In the genomic region with DNA sequence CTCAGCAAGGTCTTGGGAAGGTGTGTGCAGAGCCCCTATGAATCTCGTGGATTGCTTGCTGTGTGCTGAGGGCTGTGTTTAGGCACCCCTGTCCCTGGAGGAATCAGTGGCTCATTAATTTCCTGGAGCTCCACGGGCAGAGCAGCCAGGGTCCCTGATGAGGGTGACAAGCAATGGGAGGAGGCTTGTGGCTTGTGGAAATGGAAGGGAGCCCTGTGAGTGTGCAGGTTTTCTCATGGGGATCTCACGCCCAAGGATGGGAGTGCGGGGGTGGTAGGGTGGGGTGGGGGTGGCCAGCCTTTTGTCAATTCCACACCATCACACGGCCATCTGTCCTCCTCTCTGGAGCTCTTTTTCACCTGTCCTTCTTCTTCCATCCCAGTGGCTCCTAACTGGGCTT, we compare ENCODE assay signal across 1 cellular context.
TF ChIP-seq lines count a peak whose summit lies in the region.

No MANE protein-coding gene starts in this region.

TF ChIP-seq in H1, 55 proteins besides CTCF, POLR2A, EP300 and RAD21:
- TF ChIP-seq, protein P1, sequence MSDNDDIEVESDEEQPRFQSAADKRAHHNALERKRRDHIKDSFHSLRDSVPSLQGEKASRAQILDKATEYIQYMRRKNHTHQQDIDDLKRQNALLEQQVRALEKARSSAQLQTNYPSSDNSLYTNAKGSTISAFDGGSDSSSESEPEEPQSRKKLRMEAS (IDR thresholded peaks at IDR 0.05): no peak
